8 cellular contexts compared by ENCODE assay signal in the genomic region with DNA sequence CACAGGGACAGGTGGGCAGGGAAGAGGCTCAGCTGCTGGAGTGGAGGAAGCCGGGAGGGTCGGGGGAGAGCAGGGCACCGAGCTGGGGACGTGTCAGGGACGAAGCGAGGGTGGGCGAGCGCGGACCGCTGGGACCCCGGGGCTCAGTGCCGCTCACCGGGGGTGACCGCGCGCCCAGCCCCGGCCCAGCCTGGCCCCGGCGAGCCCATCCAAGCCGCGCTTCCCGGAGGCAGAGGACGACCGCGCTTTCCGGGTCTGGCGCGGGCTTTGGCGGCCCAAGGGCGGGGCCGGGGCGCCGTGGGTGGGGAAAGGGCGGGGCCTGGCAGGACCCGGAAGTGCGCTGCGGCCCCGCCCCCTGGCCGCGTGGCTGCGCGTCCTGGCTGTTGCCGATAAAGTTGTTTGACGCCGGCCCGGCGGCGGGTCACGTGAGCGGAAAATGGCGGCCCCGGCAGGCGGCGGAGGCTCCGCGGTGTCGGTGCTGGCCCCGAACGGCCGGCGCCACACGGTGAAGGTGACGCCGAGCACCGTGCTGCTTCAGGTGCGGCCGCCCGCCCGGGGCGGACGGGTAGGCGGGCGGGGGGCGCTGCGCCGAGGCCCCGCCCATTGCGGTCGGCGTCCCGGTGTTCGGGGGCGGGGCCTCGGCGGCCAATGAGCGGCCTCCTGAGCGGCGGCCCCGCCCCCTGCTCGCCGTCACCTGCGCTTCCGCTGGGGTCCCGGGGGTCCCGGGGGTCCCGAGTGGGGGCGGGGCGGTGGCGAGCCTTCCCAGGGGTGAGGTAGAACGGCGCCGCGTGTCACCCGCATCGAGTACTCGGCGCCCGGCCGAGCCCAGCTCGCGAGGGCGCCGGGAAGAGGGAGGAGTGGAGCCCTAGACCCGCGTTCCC. TPM values are rescaled to one million over a fixed set of nuclear protein-coding genes. Genes with fewer than 3 reads are reported as not detected.
DNase-seq lines count a peak whose midpoint lies in the region; TF ChIP-seq lines count a peak whose summit lies in the region.

A gene with protein sequence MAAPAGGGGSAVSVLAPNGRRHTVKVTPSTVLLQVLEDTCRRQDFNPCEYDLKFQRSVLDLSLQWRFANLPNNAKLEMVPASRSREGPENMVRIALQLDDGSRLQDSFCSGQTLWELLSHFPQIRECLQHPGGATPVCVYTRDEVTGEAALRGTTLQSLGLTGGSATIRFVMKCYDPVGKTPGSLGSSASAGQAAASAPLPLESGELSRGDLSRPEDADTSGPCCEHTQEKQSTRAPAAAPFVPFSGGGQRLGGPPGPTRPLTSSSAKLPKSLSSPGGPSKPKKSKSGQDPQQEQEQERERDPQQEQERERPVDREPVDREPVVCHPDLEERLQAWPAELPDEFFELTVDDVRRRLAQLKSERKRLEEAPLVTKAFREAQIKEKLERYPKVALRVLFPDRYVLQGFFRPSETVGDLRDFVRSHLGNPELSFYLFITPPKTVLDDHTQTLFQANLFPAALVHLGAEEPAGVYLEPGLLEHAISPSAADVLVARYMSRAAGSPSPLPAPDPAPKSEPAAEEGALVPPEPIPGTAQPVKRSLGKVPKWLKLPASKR (plus strand): TSS at position 419 of the 881 bp plus-strand sequence. CDS start 18 bp downstream, at position 437.

- in situ Hi-C loops in GM23248 (cut with MboI) = no loop called here

- 0 out of 2 replicates have a peak, but pooled peaks cover 6% of the 10 kb centered on the region for H3K79me2 ChIP-seq in GM23248 (ENCODE audit: insufficient read depth)
- H3K79me2 ChIP-seq in neural progenitor cell (ENCODE audit: low read depth) = peaks cover 13% of the 10 kb centered on the region

- H3K27ac Mint-ChIP-seq in neural progenitor cell = peak within 1 kb of the TSS; percentile 83

- DNase-seq in EH (ENCODE audit: low read depth) (peak; percentile 90), GM23248 (peak; percentile 96), Kasumi-1 (lab: John Stamatoyannopoulos, UW) (peak; percentile 79 to 92), SHP77 treated with DMSO at 0.1 percent for 48 hours (lab: John Stamatoyannopoulos, UW) (peak; percentile 69), activated gamma-delta T cell (lab: John Stamatoyannopoulos, UW) (peak; percentile 90), foreskin fibroblast (peak; percentile 92 to 98), neural progenitor cell (ENCODE audit: low spot score) (peak; percentile 96), stomach (peak; percentile 94)

- intact Hi-C loops in stomach (cut with DNase I; ENCODE audit: low total_unique reads) = no loop called here

- H3K36me3 Mint-ChIP-seq in neural progenitor cell = peaks cover 10% of the 10 kb centered on the region

- no peaks in the 10 kb centered on the region for H4K20me1 ChIP-seq in GM23248 (ENCODE audit: insufficient read depth)
- H4K20me1 ChIP-seq in neural progenitor cell (ENCODE audit: low read depth) = no peaks in the 10 kb centered on the region

- H3K4me1 Mint-ChIP-seq in neural progenitor cell = peaks cover 17% of the 10 kb centered on the region

- H3K4me2 ChIP-seq in GM23248 (ENCODE audit: unreplicated experiment) (peak within 1 kb of the TSS; percentile 87), neural progenitor cell (peak within 1 kb of the TSS; percentile 77)

- TF ChIP-seq CTCF in foreskin fibroblast (IDR thresholded peaks at IDR 0.05; ENCODE audit: low read depth, low read length) (no peak), neural progenitor cell (IDR thresholded peaks at IDR 0.05) (no peak), stomach (IDR thresholded peaks at IDR 0.05) (no peak)

- peak within 1 kb of the TSS; percentile 95 for H3K4me3 Mint-ChIP-seq in neural progenitor cell

- H3K27me3 ChIP-seq in GM23248 (replicated peaks; ENCODE audit: insufficient read depth) = no peaks in the 10 kb centered on the region
- peaks cover 32% of the 10 kb centered on the region for H3K27me3 ChIP-seq in neural progenitor cell
- no peaks in the 10 kb centered on the region for H3K27me3 ChIP-seq in stomach

- WGBS in GM23248 (ENCODE audit: low coverage in 1 of 2, low lambda C conversion rate in 2 of 2, missing lambda C conversion rate in 2 of 2), 2 experiments = 1 to 2% methylated on average over 47 to 66 of the region's 115 CpGs
- 0 to 3% (median 0%) methylated on average over 16 to 115 of the region's 115 CpGs for WGBS in stomach, 5 donors

- no peaks in the 10 kb centered on the region for H3K4me1 ChIP-seq in GM23248 (ENCODE audit: insufficient read depth)
- peaks cover 3% of the 10 kb centered on the region for H3K4me1 ChIP-seq in neural progenitor cell
- H3K4me1 ChIP-seq in stomach = peaks cover 8 to 45% (median 39%) of the 10 kb centered on the region in 4 donors

- H2AFZ ChIP-seq in GM23248 (peak within 1 kb of the TSS; percentile 87), neural progenitor cell (replicated peaks) (peak within 1 kb of the TSS; percentile 57)

- TF ChIP-seq EP300 in stomach (IDR thresholded peaks at IDR 0.05) = no peak

- TF ChIP-seq POLR2A in stomach (IDR thresholded peaks at IDR 0.05) = peak in 1 of 4 donors; percentile 70

- H3K27ac ChIP-seq in GM23248 (peak within 1 kb of the TSS; percentile 62), neural progenitor cell (peak within 1 kb of the TSS; percentile 74), stomach (peak within 1 kb of the TSS; percentile 91 to 98 (median 94))

- H3K9me3 Mint-ChIP-seq in neural progenitor cell = peaks cover 16% of the 10 kb centered on the region

- H3K36me3 ChIP-seq in GM23248 (ENCODE audit: low read depth) (no peaks in the 10 kb centered on the region; the same call in 1 of the 2 replicates), neural progenitor cell (no peaks in the 10 kb centered on the region), stomach (peaks cover 0 to 30% (median 19%) of the 10 kb centered on the region in 4 donors)

- H3K9me3 ChIP-seq in GM23248 (ENCODE audit: low read depth) (no peaks in the 10 kb centered on the region), neural progenitor cell (ENCODE audit: low read depth) (peaks cover 3% of the 10 kb centered on the region), stomach (peaks cover 0 to 5% (median 0%) of the 10 kb centered on the region in 4 donors)

- H3K9ac ChIP-seq in GM23248 = peak within 1 kb of the TSS; percentile 94
- H3K9ac ChIP-seq in neural progenitor cell = peak within 1 kb of the TSS; percentile 77

- no peaks in the 10 kb centered on the region for H3K9me2 ChIP-seq in GM23248 (ENCODE audit: insufficient read depth)

- H3F3A ChIP-seq in GM23248 (ENCODE audit: insufficient read depth) (no peaks in the 10 kb centered on the region), neural progenitor cell (ENCODE audit: low read depth) (peaks cover 4% of the 10 kb centered on the region)

- H3K27me3 Mint-ChIP-seq in neural progenitor cell (ENCODE audit: insufficient read depth, low read depth) = peaks cover 16% of the 10 kb centered on the region

- peak within 1 kb of the TSS; percentile 82 for H3K4me3 ChIP-seq in GM23248
- H3K4me3 ChIP-seq in foreskin fibroblast (ENCODE audit: low read depth in 1 of 2, low read length in 2 of 2) = peak within 1 kb of the TSS; percentile 81 to 90
- peak within 1 kb of the TSS; percentile 96 for H3K4me3 ChIP-seq in neural progenitor cell
- H3K4me3 ChIP-seq in stomach = peak within 1 kb of the TSS; percentile 68 to 96 (median 86)

RNA-seq across cellular contexts. Expression of the gene that starts here (rescaled TPM):
- 23.4 and 23.5 TPM in 2 replicates for total RNA-seq in GM23248 (2014; rRNA removed; shearing (Covaris generic))
- 20.6 and 22.6 TPM in 2 replicates for polyA plus RNA-seq in GM23248 (2016; fragmentation: Nextera tagmentation; extraction: Ambion mirVana)
- 13.1 and 40.9 TPM in 2 replicates for total RNA-seq in neural progenitor cell (ENCODE audit: low replicate concordance)
- 100 to 1,000 TPM in 1 of 5 donors, 10 to 100 TPM in 4; 11.7 to 143 (median 34.8) TPM for total RNA-seq in stomach
- 10 to 100 TPM; 56.9 to 82.0 (median 60.8) TPM for polyA plus RNA-seq in stomach

Comparison
In these comparisons a context has a peak if more than half of its experiments do, and no peak if none do; other contexts are left out.
1. Peak in every context shown above with its lines: DNase-seq, H3K4me3 ChIP-seq and H3K27ac ChIP-seq.